Comparison of ENCODE assay signal across 1 cellular context in the genomic region with DNA sequence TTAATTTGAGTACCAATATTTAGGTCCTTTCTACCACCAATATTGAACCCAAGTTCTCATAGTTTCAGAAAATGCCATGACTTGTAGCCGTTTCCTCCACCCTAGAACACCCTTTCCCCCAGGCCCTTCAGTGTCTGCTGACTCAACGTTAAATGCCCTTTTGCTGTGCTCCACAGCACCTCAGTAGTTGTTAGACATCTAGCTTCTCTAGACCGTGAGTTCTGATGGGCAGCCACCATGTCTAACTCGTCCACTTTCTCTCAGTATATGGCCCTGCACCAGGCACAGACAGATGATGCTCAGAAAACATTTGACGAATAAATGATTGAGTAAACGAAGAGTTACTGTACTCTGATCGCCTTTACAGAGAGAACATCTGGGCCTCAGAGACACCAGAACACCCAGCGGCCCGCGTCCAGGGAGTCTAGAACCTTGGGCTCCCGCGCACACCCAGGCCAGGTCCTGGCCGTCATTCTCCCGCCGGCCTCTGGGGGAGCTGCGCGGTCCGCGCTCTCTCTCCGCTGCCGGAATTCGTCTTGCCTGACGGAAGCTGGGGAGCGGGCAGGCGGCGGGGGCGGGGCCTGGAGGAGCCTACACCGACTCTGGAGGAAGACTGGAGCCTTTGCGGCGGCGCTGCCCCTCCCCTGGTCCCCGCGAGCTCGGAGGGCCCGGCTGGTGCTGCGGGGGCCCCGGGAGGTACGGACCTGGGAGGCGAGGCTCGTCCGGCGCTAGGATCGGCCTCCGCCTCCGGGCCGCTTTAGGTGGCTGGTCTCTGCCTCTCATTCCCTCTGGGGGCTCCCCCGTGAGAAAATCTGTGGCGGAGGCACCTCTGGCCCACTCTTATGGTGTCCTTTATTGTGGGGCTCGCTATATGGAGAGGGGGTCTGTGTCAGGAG.
TF ChIP-seq lines count a peak whose summit lies in the region.

A gene (plus strand): TSS at position 582 of the 896 bp plus-strand sequence. CDS start 1,488 bp downstream, outside the sequence.

TF ChIP-seq in HepG2, 621 proteins besides CTCF, POLR2A, EP300 and RAD21 (continued from another document and continues in another):
- TF ChIP-seq ZNF572 (CRISPR knock-in tag; IDR thresholded peaks at IDR 0.05), result peak; percentile 29; the same call in 1 of the 2 replicates
- TF ChIP-seq SP1 (IDR thresholded peaks at IDR 0.05), result no peak
- TF ChIP-seq SP1 (CRISPR knock-in tag; IDR thresholded peaks at IDR 0.05), result no peak; the same call in 1 of the 2 replicates
- TF ChIP-seq ZBTB38 (CRISPR knock-in tag; IDR thresholded peaks at IDR 0.05), result peak; percentile 92
- TF ChIP-seq FOXM1 (CRISPR knock-in tag; IDR thresholded peaks at IDR 0.05), result 0 out of 2 replicates have a peak, but pooled peaks have one; percentile 38
- peak; percentile 88; the same call in 1 of the 2 replicates for TF ChIP-seq ERF (CRISPR knock-in tag; IDR thresholded peaks at IDR 0.05)
- TF ChIP-seq, protein P1, sequence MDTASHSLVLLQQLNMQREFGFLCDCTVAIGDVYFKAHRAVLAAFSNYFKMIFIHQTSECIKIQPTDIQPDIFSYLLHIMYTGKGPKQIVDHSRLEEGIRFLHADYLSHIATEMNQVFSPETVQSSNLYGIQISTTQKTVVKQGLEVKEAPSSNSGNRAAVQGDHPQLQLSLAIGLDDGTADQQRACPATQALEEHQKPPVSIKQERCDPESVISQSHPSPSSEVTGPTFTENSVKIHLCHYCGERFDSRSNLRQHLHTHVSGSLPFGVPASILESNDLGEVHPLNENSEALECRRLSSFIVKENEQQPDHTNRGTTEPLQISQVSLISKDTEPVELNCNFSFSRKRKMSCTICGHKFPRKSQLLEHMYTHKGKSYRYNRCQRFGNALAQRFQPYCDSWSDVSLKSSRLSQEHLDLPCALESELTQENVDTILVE (CRISPR knock-in tag; IDR thresholded peaks at IDR 0.05), result peak; percentile 100
- peak; percentile 48 for TF ChIP-seq RARA (CRISPR knock-in tag; IDR thresholded peaks at IDR 0.05)
- TF ChIP-seq SPEN (CRISPR knock-in tag; IDR thresholded peaks at IDR 0.05; ENCODE audit: low read depth), result peak; percentile 98
- peak; percentile 90; the same call in 1 of the 2 replicates for TF ChIP-seq NFKB2 (CRISPR knock-in tag; IDR thresholded peaks at IDR 0.05; ENCODE audit: borderline replicate concordance)
- TF ChIP-seq MTA1 (CRISPR knock-in tag; IDR thresholded peaks at IDR 0.05; ENCODE audit: borderline replicate concordance), result peak; percentile 84; the same call in 1 of the 2 replicates
- peak; percentile 79 for TF ChIP-seq ZNF205 (CRISPR knock-in tag; IDR thresholded peaks at IDR 0.05)
- peak; percentile 84; the same call in 1 of the 2 replicates for TF ChIP-seq ZNF552 (CRISPR knock-in tag; IDR thresholded peaks at IDR 0.05; ENCODE audit: borderline replicate concordance)
- TF ChIP-seq GABPA (IDR thresholded peaks at IDR 0.05; ENCODE audit: low read depth, low read length), result peak; percentile 96
- peak; percentile 96 for TF ChIP-seq GABPA (CRISPR knock-in tag; IDR thresholded peaks at IDR 0.05; ENCODE audit: low read depth)
- TF ChIP-seq ZNF747 (CRISPR knock-in tag; IDR thresholded peaks at IDR 0.05; ENCODE audit: borderline replicate concordance), result peak; percentile 98; the same call in 1 of the 2 replicates
- TF ChIP-seq, protein P2, sequence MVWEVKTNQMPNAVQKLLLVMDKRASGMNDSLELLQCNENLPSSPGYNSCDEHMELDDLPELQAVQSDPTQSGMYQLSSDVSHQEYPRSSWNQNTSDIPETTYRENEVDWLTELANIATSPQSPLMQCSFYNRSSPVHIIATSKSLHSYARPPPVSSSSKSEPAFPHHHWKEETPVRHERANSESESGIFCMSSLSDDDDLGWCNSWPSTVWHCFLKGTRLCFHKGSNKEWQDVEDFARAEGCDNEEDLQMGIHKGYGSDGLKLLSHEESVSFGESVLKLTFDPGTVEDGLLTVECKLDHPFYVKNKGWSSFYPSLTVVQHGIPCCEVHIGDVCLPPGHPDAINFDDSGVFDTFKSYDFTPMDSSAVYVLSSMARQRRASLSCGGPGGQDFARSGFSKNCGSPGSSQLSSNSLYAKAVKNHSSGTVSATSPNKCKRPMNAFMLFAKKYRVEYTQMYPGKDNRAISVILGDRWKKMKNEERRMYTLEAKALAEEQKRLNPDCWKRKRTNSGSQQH (CRISPR knock-in tag; IDR thresholded peaks at IDR 0.05; ENCODE audit: low read depth), result peak; percentile 63; the same call in 1 of the 2 replicates
- TF ChIP-seq, protein P3, sequence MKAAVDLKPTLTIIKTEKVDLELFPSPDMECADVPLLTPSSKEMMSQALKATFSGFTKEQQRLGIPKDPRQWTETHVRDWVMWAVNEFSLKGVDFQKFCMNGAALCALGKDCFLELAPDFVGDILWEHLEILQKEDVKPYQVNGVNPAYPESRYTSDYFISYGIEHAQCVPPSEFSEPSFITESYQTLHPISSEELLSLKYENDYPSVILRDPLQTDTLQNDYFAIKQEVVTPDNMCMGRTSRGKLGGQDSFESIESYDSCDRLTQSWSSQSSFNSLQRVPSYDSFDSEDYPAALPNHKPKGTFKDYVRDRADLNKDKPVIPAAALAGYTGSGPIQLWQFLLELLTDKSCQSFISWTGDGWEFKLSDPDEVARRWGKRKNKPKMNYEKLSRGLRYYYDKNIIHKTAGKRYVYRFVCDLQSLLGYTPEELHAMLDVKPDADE (CRISPR knock-in tag; IDR thresholded peaks at IDR 0.05), result no peak
- TF ChIP-seq ZNF230 (CRISPR knock-in tag; IDR thresholded peaks at IDR 0.05), result peak; percentile 62; the same call in 1 of the 2 replicates
- TF ChIP-seq POLR2G (IDR thresholded peaks at IDR 0.05; ENCODE audit: low read depth, low read length), result peak; percentile 95
- TF ChIP-seq SP5 (CRISPR knock-in tag; IDR thresholded peaks at IDR 0.05; ENCODE audit: borderline replicate concordance, low read depth), result peak; percentile 73
- TF ChIP-seq TEAD3 (CRISPR knock-in tag; optimal IDR thresholded peaks at IDR 0.05; ENCODE audit: borderline replicate concordance), result peak; percentile 91
- no peak for TF ChIP-seq ZNF136 (CRISPR knock-in tag; IDR thresholded peaks at IDR 0.05; ENCODE audit: low read depth)
- TF ChIP-seq, protein P4, sequence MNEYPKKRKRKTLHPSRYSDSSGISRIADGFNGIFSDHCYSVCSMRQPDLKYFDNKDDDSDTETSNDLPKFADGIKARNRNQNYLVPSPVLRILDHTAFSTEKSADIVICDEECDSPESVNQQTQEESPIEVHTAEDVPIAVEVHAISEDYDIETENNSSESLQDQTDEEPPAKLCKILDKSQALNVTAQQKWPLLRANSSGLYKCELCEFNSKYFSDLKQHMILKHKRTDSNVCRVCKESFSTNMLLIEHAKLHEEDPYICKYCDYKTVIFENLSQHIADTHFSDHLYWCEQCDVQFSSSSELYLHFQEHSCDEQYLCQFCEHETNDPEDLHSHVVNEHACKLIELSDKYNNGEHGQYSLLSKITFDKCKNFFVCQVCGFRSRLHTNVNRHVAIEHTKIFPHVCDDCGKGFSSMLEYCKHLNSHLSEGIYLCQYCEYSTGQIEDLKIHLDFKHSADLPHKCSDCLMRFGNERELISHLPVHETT (CRISPR knock-in tag; conservative IDR thresholded peaks at IDR 0.05), result peak; percentile 99
- TF ChIP-seq, protein P5, sequence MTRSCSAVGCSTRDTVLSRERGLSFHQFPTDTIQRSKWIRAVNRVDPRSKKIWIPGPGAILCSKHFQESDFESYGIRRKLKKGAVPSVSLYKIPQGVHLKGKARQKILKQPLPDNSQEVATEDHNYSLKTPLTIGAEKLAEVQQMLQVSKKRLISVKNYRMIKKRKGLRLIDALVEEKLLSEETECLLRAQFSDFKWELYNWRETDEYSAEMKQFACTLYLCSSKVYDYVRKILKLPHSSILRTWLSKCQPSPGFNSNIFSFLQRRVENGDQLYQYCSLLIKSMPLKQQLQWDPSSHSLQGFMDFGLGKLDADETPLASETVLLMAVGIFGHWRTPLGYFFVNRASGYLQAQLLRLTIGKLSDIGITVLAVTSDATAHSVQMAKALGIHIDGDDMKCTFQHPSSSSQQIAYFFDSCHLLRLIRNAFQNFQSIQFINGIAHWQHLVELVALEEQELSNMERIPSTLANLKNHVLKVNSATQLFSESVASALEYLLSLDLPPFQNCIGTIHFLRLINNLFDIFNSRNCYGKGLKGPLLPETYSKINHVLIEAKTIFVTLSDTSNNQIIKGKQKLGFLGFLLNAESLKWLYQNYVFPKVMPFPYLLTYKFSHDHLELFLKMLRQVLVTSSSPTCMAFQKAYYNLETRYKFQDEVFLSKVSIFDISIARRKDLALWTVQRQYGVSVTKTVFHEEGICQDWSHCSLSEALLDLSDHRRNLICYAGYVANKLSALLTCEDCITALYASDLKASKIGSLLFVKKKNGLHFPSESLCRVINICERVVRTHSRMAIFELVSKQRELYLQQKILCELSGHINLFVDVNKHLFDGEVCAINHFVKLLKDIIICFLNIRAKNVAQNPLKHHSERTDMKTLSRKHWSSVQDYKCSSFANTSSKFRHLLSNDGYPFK (CRISPR knock-in tag; IDR thresholded peaks at IDR 0.05; ENCODE audit: borderline replicate concordance), result peak; percentile 93
- no peak for TF ChIP-seq SRSF4 (IDR thresholded peaks at IDR 0.05; ENCODE audit: low read depth, low read length, poor library complexity, severe bottlenecking)
- TF ChIP-seq ZNF253 (CRISPR knock-in tag; IDR thresholded peaks at IDR 0.05; ENCODE audit: borderline replicate concordance), result no peak; the same call in 1 of the 2 replicates
- TF ChIP-seq GATAD2A (CRISPR knock-in tag; IDR thresholded peaks at IDR 0.05), result peak; percentile 80
- no peak for TF ChIP-seq ZNF484 (CRISPR knock-in tag; IDR thresholded peaks at IDR 0.05; ENCODE audit: borderline replicate concordance, low read depth)
- TF ChIP-seq, protein P6, sequence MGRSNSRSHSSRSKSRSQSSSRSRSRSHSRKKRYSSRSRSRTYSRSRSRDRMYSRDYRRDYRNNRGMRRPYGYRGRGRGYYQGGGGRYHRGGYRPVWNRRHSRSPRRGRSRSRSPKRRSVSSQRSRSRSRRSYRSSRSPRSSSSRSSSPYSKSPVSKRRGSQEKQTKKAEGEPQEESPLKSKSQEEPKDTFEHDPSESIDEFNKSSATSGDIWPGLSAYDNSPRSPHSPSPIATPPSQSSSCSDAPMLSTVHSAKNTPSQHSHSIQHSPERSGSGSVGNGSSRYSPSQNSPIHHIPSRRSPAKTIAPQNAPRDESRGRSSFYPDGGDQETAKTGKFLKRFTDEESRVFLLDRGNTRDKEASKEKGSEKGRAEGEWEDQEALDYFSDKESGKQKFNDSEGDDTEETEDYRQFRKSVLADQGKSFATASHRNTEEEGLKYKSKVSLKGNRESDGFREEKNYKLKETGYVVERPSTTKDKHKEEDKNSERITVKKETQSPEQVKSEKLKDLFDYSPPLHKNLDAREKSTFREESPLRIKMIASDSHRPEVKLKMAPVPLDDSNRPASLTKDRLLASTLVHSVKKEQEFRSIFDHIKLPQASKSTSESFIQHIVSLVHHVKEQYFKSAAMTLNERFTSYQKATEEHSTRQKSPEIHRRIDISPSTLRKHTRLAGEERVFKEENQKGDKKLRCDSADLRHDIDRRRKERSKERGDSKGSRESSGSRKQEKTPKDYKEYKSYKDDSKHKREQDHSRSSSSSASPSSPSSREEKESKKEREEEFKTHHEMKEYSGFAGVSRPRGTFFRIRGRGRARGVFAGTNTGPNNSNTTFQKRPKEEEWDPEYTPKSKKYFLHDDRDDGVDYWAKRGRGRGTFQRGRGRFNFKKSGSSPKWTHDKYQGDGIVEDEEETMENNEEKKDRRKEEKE (IDR thresholded peaks at IDR 0.05), result no peak
- peak; percentile 89; the same call in 1 of the 2 replicates for TF ChIP-seq ELF4 (CRISPR knock-in tag; IDR thresholded peaks at IDR 0.05; ENCODE audit: borderline replicate concordance)
- TF ChIP-seq ZSCAN31 (CRISPR knock-in tag; IDR thresholded peaks at IDR 0.05; ENCODE audit: low read depth), result peak; percentile 97
- TF ChIP-seq HES4 (CRISPR knock-in tag; IDR thresholded peaks at IDR 0.05; ENCODE audit: borderline replicate concordance), result no peak
- peak; percentile 73 for TF ChIP-seq PPARG (CRISPR knock-in tag; conservative IDR thresholded peaks at IDR 0.05)
- TF ChIP-seq ZBTB20 (CRISPR knock-in tag; IDR thresholded peaks at IDR 0.05; ENCODE audit: borderline replicate concordance, low read depth), result peak; percentile 90
- TF ChIP-seq, protein P7, sequence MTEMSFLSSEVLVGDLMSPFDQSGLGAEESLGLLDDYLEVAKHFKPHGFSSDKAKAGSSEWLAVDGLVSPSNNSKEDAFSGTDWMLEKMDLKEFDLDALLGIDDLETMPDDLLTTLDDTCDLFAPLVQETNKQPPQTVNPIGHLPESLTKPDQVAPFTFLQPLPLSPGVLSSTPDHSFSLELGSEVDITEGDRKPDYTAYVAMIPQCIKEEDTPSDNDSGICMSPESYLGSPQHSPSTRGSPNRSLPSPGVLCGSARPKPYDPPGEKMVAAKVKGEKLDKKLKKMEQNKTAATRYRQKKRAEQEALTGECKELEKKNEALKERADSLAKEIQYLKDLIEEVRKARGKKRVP (CRISPR knock-in tag; IDR thresholded peaks at IDR 0.05), result no peak; a peak in 2 of 4 replicates
- no peak; the same call in 1 of the 2 replicates for TF ChIP-seq ZNF543 (CRISPR knock-in tag; IDR thresholded peaks at IDR 0.05)
- TF ChIP-seq, protein P8, sequence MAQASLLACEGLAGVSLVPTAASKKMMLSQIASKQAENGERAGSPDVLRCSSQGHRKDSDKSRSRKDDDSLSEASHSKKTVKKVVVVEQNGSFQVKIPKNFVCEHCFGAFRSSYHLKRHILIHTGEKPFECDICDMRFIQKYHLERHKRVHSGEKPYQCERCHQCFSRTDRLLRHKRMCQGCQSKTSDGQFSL (CRISPR knock-in tag; IDR thresholded peaks at IDR 0.05), result peak; percentile 81
- no peak for TF ChIP-seq HNRNPK (IDR thresholded peaks at IDR 0.05; ENCODE audit: low read depth, low read length, poor library complexity, severe bottlenecking)
- peak; percentile 88 for TF ChIP-seq ZNF564 (CRISPR knock-in tag; IDR thresholded peaks at IDR 0.05)
- TF ChIP-seq CBFB (CRISPR knock-in tag; IDR thresholded peaks at IDR 0.05), result peak; percentile 70; the same call in 1 of the 2 replicates
- peak; percentile 63; the same call in 1 of the 2 replicates for TF ChIP-seq JUND (CRISPR knock-in tag; IDR thresholded peaks at IDR 0.05)
- peak; percentile 90 for TF ChIP-seq YEATS4 (CRISPR knock-in tag; IDR thresholded peaks at IDR 0.05; ENCODE audit: borderline replicate concordance)
- TF ChIP-seq SOX13 (IDR thresholded peaks at IDR 0.05), result no peak
- TF ChIP-seq SOX13 (CRISPR knock-in tag; conservative IDR thresholded peaks at IDR 0.05 in 1 of 2, IDR thresholded peaks at IDR 0.05 in 1 of 2), result peak in 1 of 2 experiments; percentile 69; a peak in 1 of 4 replicates
- peak; percentile 70 for TF ChIP-seq KAT7 (CRISPR knock-in tag; IDR thresholded peaks at IDR 0.05; ENCODE audit: borderline replicate concordance)
- peak; percentile 85; the same call in 1 of the 2 replicates for TF ChIP-seq ZSCAN12 (CRISPR knock-in tag; IDR thresholded peaks at IDR 0.05)
